ENCODE assay signal across 1 cellular context in genomic region chr15:75140080-75140879, GRCh38.
TF ChIP-seq lines count a peak whose summit lies in the region.

No MANE protein-coding gene starts in this region.

TF ChIP-seq in HepG2, 621 proteins besides CTCF, POLR2A, EP300 and RAD21 (continued from another document and continues in another):
- TF ChIP-seq ZBED4 (CRISPR knock-in tag; IDR thresholded peaks at IDR 0.05; ENCODE audit: borderline replicate concordance) (no peak), AHR (CRISPR knock-in tag; IDR thresholded peaks at IDR 0.05) (0 out of 2 replicates have a peak, but pooled peaks have one; percentile 20), NFE2 (CRISPR knock-in tag; IDR thresholded peaks at IDR 0.05) (no peak), ZNF329 (CRISPR knock-in tag; IDR thresholded peaks at IDR 0.05; ENCODE audit: low read depth) (no peak), SP5 (CRISPR knock-in tag; IDR thresholded peaks at IDR 0.05; ENCODE audit: borderline replicate concordance, low read depth) (peak; percentile 48; the same call in 1 of the 2 replicates), FOXK2 (IDR thresholded peaks at IDR 0.05) (peak; percentile 55; the same call in 1 of the 2 replicates), TRIM24 (CRISPR knock-in tag; IDR thresholded peaks at IDR 0.05) (no peak), RXRB (CRISPR knock-in tag; IDR thresholded peaks at IDR 0.05; ENCODE audit: borderline replicate concordance) (peak; percentile 91), DPF2 (CRISPR knock-in tag; IDR thresholded peaks at IDR 0.05; ENCODE audit: borderline replicate concordance, low read depth) (peak; percentile 97), TBX2 (CRISPR knock-in tag; IDR thresholded peaks at IDR 0.05; ENCODE audit: borderline replicate concordance) (peak; percentile 92), ZNF326 (CRISPR knock-in tag; IDR thresholded peaks at IDR 0.05; ENCODE audit: borderline replicate concordance) (no peak), KIAA2018 (CRISPR knock-in tag; IDR thresholded peaks at IDR 0.05; ENCODE audit: borderline replicate concordance) (no peak), BCL6 (CRISPR knock-in tag; IDR thresholded peaks at IDR 0.05) (peak; percentile 81), HOXD1 (CRISPR knock-in tag; IDR thresholded peaks at IDR 0.05) (peak; percentile 74; the same call in 1 of the 2 replicates), KMT2B (CRISPR knock-in tag; IDR thresholded peaks at IDR 0.05) (no peak), ZSCAN20 (CRISPR knock-in tag; IDR thresholded peaks at IDR 0.05; ENCODE audit: borderline replicate concordance) (no peak), PAF1 (CRISPR knock-in tag; IDR thresholded peaks at IDR 0.05) (no peak), DR1 (CRISPR knock-in tag; IDR thresholded peaks at IDR 0.05) (no peak), ZNF713 (CRISPR knock-in tag; IDR thresholded peaks at IDR 0.05) (no peak), ZNF570 (CRISPR knock-in tag; IDR thresholded peaks at IDR 0.05; ENCODE audit: borderline replicate concordance) (no peak), ZNF605 (CRISPR knock-in tag; IDR thresholded peaks at IDR 0.05) (peak; percentile 76)
- TF ChIP-seq, protein P1, sequence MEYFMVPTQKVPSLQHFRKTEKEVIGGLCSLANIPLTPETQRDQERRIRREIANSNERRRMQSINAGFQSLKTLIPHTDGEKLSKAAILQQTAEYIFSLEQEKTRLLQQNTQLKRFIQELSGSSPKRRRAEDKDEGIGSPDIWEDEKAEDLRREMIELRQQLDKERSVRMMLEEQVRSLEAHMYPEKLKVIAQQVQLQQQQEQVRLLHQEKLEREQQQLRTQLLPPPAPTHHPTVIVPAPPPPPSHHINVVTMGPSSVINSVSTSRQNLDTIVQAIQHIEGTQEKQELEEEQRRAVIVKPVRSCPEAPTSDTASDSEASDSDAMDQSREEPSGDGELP (IDR thresholded peaks at IDR 0.05; ENCODE audit: borderline replicate concordance, low read depth) = peak; percentile 90; the same call in 1 of the 2 replicates
- TF ChIP-seq, protein P2, sequence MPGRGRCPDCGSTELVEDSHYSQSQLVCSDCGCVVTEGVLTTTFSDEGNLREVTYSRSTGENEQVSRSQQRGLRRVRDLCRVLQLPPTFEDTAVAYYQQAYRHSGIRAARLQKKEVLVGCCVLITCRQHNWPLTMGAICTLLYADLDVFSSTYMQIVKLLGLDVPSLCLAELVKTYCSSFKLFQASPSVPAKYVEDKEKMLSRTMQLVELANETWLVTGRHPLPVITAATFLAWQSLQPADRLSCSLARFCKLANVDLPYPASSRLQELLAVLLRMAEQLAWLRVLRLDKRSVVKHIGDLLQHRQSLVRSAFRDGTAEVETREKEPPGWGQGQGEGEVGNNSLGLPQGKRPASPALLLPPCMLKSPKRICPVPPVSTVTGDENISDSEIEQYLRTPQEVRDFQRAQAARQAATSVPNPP (CRISPR knock-in tag; IDR thresholded peaks at IDR 0.05) = no peak
- TF ChIP-seq, protein P3, sequence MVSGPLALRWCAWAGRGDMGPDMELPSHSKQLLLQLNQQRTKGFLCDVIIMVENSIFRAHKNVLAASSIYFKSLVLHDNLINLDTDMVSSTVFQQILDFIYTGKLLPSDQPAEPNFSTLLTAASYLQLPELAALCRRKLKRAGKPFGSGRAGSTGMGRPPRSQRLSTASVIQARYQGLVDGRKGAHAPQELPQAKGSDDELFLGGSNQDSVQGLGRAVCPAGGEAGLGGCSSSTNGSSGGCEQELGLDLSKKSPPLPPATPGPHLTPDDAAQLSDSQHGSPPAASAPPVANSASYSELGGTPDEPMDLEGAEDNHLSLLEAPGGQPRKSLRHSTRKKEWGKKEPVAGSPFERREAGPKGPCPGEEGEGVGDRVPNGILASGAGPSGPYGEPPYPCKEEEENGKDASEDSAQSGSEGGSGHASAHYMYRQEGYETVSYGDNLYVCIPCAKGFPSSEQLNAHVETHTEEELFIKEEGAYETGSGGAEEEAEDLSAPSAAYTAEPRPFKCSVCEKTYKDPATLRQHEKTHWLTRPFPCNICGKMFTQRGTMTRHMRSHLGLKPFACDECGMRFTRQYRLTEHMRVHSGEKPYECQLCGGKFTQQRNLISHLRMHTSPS (CRISPR knock-in tag; IDR thresholded peaks at IDR 0.05; ENCODE audit: low read depth) = peak; percentile 81
- TF ChIP-seq, protein P4, sequence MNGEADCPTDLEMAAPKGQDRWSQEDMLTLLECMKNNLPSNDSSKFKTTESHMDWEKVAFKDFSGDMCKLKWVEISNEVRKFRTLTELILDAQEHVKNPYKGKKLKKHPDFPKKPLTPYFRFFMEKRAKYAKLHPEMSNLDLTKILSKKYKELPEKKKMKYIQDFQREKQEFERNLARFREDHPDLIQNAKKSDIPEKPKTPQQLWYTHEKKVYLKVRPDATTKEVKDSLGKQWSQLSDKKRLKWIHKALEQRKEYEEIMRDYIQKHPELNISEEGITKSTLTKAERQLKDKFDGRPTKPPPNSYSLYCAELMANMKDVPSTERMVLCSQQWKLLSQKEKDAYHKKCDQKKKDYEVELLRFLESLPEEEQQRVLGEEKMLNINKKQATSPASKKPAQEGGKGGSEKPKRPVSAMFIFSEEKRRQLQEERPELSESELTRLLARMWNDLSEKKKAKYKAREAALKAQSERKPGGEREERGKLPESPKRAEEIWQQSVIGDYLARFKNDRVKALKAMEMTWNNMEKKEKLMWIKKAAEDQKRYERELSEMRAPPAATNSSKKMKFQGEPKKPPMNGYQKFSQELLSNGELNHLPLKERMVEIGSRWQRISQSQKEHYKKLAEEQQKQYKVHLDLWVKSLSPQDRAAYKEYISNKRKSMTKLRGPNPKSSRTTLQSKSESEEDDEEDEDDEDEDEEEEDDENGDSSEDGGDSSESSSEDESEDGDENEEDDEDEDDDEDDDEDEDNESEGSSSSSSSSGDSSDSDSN (CRISPR knock-in tag; IDR thresholded peaks at IDR 0.05) = peak; percentile 68
- TF ChIP-seq, protein P5, sequence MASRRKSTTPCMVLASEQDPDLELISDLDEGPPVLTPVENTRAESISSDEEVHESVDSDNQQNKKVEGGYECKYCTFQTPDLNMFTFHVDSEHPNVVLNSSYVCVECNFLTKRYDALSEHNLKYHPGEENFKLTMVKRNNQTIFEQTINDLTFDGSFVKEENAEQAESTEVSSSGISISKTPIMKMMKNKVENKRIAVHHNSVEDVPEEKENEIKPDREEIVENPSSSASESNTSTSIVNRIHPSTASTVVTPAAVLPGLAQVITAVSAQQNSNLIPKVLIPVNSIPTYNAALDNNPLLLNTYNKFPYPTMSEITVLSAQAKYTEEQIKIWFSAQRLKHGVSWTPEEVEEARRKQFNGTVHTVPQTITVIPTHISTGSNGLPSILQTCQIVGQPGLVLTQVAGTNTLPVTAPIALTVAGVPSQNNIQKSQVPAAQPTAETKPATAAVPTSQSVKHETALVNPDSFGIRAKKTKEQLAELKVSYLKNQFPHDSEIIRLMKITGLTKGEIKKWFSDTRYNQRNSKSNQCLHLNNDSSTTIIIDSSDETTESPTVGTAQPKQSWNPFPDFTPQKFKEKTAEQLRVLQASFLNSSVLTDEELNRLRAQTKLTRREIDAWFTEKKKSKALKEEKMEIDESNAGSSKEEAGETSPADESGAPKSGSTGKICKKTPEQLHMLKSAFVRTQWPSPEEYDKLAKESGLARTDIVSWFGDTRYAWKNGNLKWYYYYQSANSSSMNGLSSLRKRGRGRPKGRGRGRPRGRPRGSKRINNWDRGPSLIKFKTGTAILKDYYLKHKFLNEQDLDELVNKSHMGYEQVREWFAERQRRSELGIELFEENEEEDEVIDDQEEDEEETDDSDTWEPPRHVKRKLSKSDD (CRISPR knock-in tag; IDR thresholded peaks at IDR 0.05; ENCODE audit: low read depth) = 0 out of 2 replicates have a peak, but pooled peaks have one; percentile 73
- TF ChIP-seq, protein P6, sequence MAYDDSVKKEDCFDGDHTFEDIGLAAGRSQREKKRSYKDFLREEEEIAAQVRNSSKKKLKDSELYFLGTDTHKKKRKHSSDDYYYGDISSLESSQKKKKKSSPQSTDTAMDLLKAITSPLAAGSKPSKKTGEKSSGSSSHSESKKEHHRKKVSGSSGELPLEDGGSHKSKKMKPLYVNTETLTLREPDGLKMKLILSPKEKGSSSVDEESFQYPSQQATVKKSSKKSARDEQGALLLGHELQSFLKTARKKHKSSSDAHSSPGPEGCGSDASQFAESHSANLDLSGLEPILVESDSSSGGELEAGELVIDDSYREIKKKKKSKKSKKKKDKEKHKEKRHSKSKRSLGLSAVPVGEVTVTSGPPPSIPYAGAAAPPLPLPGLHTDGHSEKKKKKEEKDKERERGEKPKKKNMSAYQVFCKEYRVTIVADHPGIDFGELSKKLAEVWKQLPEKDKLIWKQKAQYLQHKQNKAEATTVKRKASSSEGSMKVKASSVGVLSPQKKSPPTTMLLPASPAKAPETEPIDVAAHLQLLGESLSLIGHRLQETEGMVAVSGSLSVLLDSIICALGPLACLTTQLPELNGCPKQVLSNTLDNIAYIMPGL (CRISPR knock-in tag; IDR thresholded peaks at IDR 0.05; ENCODE audit: borderline replicate concordance in 1 of 2, low read depth in 1 of 2) = peak; percentile 16 to 53; a peak in 1 of 4 replicates
- TF ChIP-seq, protein P7, sequence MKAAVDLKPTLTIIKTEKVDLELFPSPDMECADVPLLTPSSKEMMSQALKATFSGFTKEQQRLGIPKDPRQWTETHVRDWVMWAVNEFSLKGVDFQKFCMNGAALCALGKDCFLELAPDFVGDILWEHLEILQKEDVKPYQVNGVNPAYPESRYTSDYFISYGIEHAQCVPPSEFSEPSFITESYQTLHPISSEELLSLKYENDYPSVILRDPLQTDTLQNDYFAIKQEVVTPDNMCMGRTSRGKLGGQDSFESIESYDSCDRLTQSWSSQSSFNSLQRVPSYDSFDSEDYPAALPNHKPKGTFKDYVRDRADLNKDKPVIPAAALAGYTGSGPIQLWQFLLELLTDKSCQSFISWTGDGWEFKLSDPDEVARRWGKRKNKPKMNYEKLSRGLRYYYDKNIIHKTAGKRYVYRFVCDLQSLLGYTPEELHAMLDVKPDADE (CRISPR knock-in tag; IDR thresholded peaks at IDR 0.05) = no peak
